Comparison of ENCODE assay signal across 24 cellular contexts in the genomic region with DNA sequence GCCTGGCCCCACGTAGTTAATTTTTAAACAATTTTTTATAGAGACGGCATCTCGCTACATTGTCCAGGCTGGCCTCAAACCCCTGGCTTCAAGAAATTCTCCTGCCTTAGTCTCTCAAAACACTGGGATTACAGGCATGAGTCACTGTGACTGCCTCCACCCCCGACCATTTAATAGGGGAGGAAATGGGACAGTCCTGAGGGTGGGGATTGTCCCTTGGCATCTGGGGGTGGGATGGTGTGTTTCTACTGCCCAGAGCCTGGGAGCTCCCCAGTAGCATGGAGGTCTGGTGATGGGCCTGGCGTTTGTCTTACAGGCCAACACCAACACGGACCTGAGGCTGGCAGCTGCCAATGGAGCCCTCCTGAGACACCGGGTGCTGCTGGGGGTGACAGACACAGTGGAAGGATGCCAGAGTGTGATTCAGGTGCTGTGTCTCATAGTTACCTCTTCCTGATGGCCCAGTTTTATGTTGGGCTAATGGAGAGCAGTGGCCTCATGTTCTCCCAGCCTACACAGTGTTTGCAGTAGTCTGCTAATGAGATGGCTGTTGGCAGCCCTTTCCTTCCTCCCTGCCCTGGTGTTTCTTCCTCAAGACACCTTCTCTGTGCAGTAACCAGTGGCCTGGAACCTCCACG. TPM values are rescaled to one million over a fixed set of nuclear protein-coding genes. Genes with fewer than 3 reads are reported as not detected.
DNase-seq lines count a peak whose midpoint lies in the region; ATAC-seq and TF ChIP-seq lines count a peak whose summit lies in the region.
"Had no signal": no experiment of that assay in that cellular context is flagged by ENCODE, and none has a peak within 500 bp of the region (broad histone marks: within the 10 kb centered on the region; RNA-seq: fewer than 3 reads in every experiment).

No MANE protein-coding gene starts in this region.

- H3K9ac ChIP-seq in mammary epithelial cell (ENCODE audit: insufficient read depth, low read length): no peak overlapping the region
- no peak overlapping the region for H3K9ac ChIP-seq in Karpas-422 (ENCODE audit: low read length)

- H3K4me3 ChIP-seq in mammary epithelial cell (replicated peaks in 1 of 3; ENCODE audit: insufficient read depth in 1 of 3, low read depth in 2 of 3, low read length in 3 of 3) (no peak overlapping the region), breast epithelium (no peak overlapping the region), Karpas-422 (ENCODE audit: low read length) (no peak overlapping the region)
- H3K4me3 ChIP-seq: SK-N-MC had no signal

- no peak overlapping the region for H3K27ac ChIP-seq in mammary epithelial cell (ENCODE audit: insufficient read depth, low read depth, low read length)
- no peak overlapping the region for H3K27ac ChIP-seq in breast epithelium
- H3K27ac ChIP-seq in Karpas-422 (ENCODE audit: low read length): no peak overlapping the region
- H3K27ac ChIP-seq: SK-N-MC had no signal

- H3K36me3 ChIP-seq in mammary epithelial cell (ENCODE audit: insufficient read depth, low read length) (peaks cover 4% of the 10 kb centered on the region), breast epithelium (peaks cover 3% of the 10 kb centered on the region), Karpas-422 (ENCODE audit: insufficient read depth, low read length) (peaks cover 14% of the 10 kb centered on the region)

- H3K27me3 Mint-ChIP-seq in activated T-helper 17 cell treated with anti-CD3 and anti-CD28 coated beads, Interleukin-2, amount 50 U/mL, for 72 hours: no peaks in the 10 kb centered on the region
- H3K27me3 Mint-ChIP-seq: CD4-positive, CD25-positive, alpha-beta regulatory T cell had no signal

- dilution Hi-C loops in mammary epithelial cell (cut with HindIII; ENCODE audit: low sequenced_read_pairs): no loop called here

- peaks cover 91% of the 10 kb centered on the region for H3K36me3 Mint-ChIP-seq in activated T-helper 17 cell treated with anti-CD3 and anti-CD28 coated beads, Interleukin-2, amount 50 U/mL, for 72 hours (ENCODE audit: low read depth)
- H3K36me3 Mint-ChIP-seq in stimulated activated effector memory CD8-positive, alpha-beta T cell treated with anti-CD3 and anti-CD28 coated beads, Interleukin-12 subunit alpha, Interleukin-12 subunit beta, amount 100 ng/mL, for 72 hours: peaks cover 77% of the 10 kb centered on the region

- TF ChIP-seq CTCF in mammary epithelial cell (conservative IDR thresholded peaks at IDR 0.05 in 1 of 2, IDR thresholded peaks at IDR 0.05 in 1 of 2; ENCODE audit: extremely low read depth in 1 of 2, insufficient read depth in 1 of 2, low read depth in 1 of 2, low read length in 2 of 2): no peak
- TF ChIP-seq CTCF in breast epithelium (IDR thresholded peaks at IDR 0.05): no peak

- intact Hi-C loops in mammary epithelial cell (cut with micrococcal nuclease) (no loop called here), breast epithelium (cut with DNase I; ENCODE audit: low total_unique reads) (no loop called here)

- peaks cover 13% of the 10 kb centered on the region for H3K4me1 ChIP-seq in mammary epithelial cell (ENCODE audit: insufficient read depth, low read length)
- H3K4me1 ChIP-seq in breast epithelium: no peaks in the 10 kb centered on the region
- H3K4me1 ChIP-seq in Karpas-422 (ENCODE audit: low read length): no peaks in the 10 kb centered on the region

- no peak overlapping the region for H3K4me3 Mint-ChIP-seq in activated T-helper 17 cell treated with anti-CD3 and anti-CD28 coated beads, Interleukin-2, amount 50 U/mL, for 72 hours
- no peak overlapping the region for H3K4me3 Mint-ChIP-seq in stimulated activated effector memory CD8-positive, alpha-beta T cell treated with anti-CD3 and anti-CD28 coated beads, Interleukin-12 subunit alpha, Interleukin-12 subunit beta, amount 100 ng/mL, for 72 hours
- H3K4me3 Mint-ChIP-seq: CD4-positive, CD25-positive, alpha-beta regulatory T cell; H9; HFFc6 had no signal

- H3K4me2 ChIP-seq in mammary epithelial cell (ENCODE audit: insufficient read depth, low read depth, low read length): no peak overlapping the region
- H3K4me2 ChIP-seq in Karpas-422 (ENCODE audit: low read depth, low read length, poor library complexity, severe bottlenecking): no peak overlapping the region

- H2AFZ ChIP-seq in mammary epithelial cell (ENCODE audit: low read depth, low read length): no peak overlapping the region
- no peak overlapping the region for H2AFZ ChIP-seq in Karpas-422 (ENCODE audit: low read length)

- CTCF ChIA-PET in mammary epithelial cell (lab: Charles Lee; ENCODE audit: low non-redundant PET): no interaction called here

- H3K79me2 ChIP-seq in mammary epithelial cell (ENCODE audit: insufficient read depth, low read length) (no peaks in the 10 kb centered on the region), Karpas-422 (ENCODE audit: low read length) (no peaks in the 10 kb centered on the region)

- peak; percentile 20 for DNase-seq in mammary epithelial cell
- DNase-seq in breast epithelium (ENCODE audit: low spot score in 2 of 2): no peak
- peak; percentile 31 for DNase-seq in Karpas-422
- no peak for DNase-seq in stimulated activated effector memory CD8-positive, alpha-beta T cell treated with anti-CD3 and anti-CD28 coated beads, Interleukin-12 subunit alpha, Interleukin-12 subunit beta, amount 100 ng/mL, for 72 hours (ENCODE audit: low spot score in 2 of 2)
- DNase-seq in SKM-1 (lab: John Stamatoyannopoulos, UW; ENCODE audit: unreplicated experiment): no peak
- DNase-seq: CD4-positive, CD25-positive, alpha-beta regulatory T cell; H9; HFFc6; KG1; MV-4-11; NCI-H1105 treated with DMSO at 0.1 percent for 48 hours; NCI-H2081; NCI-H2171; NCI-H345; NCI-H524; NCI-H774; OCI-M1; RPMI8226; SHP77 treated with DMSO at 0.1 percent for 48 hours had no signal

- WGBS in mammary epithelial cell (ENCODE audit: low coverage, missing lambda C conversion rate): 80% methylated on average over 5 of the region's 8 CpGs

- no peaks in the 10 kb centered on the region for H4K20me1 ChIP-seq in mammary epithelial cell (ENCODE audit: insufficient read depth, low read length)
- no peaks in the 10 kb centered on the region for H4K20me1 ChIP-seq in Karpas-422 (ENCODE audit: insufficient read depth, low read depth, low read length)

- H3K9me3 Mint-ChIP-seq in activated T-helper 17 cell treated with anti-CD3 and anti-CD28 coated beads, Interleukin-2, amount 50 U/mL, for 72 hours: no peaks in the 10 kb centered on the region
- H3K9me3 Mint-ChIP-seq in stimulated activated effector memory CD8-positive, alpha-beta T cell treated with anti-CD3 and anti-CD28 coated beads, Interleukin-12 subunit alpha, Interleukin-12 subunit beta, amount 100 ng/mL, for 72 hours: no peaks in the 10 kb centered on the region
- H3K9me3 Mint-ChIP-seq: H9, HFFc6 had no signal

- in situ Hi-C loops in mammary epithelial cell (cut with MboI; ENCODE audit: low sequenced_read_pairs in 2 of 2): no loop called here

- H3K27me3 ChIP-seq in mammary epithelial cell (ENCODE audit: insufficient read depth, low read length) (no peaks in the 10 kb centered on the region), breast epithelium (no peaks in the 10 kb centered on the region), Karpas-422 (ENCODE audit: low read length) (no peaks in the 10 kb centered on the region)

- H3K9me3 ChIP-seq in mammary epithelial cell (replicated peaks; ENCODE audit: insufficient read depth, low read length): no peaks in the 10 kb centered on the region
- no peaks in the 10 kb centered on the region for H3K9me3 ChIP-seq in breast epithelium
- H3K9me3 ChIP-seq in Karpas-422 (ENCODE audit: low read length): no peaks in the 10 kb centered on the region

- H3K27ac Mint-ChIP-seq in activated T-helper 17 cell treated with anti-CD3 and anti-CD28 coated beads, Interleukin-2, amount 50 U/mL, for 72 hours: peak overlapping the region; percentile 78
- H3K27ac Mint-ChIP-seq in stimulated activated effector memory CD8-positive, alpha-beta T cell treated with anti-CD3 and anti-CD28 coated beads, Interleukin-12 subunit alpha, Interleukin-12 subunit beta, amount 100 ng/mL, for 72 hours: peak overlapping the region; percentile 29
- H3K27ac Mint-ChIP-seq: HFFc6 had no signal

- H3K9me2 ChIP-seq in Karpas-422 (replicated peaks; ENCODE audit: insufficient read depth, low read length): no peaks in the 10 kb centered on the region

- no TSS peak for BruUV-seq in mammary epithelial cell (replicated peaks; lab: Mats Ljungman, UMichigan)

- no peaks in the 10 kb centered on the region for H3K4me1 Mint-ChIP-seq in activated T-helper 17 cell treated with anti-CD3 and anti-CD28 coated beads, Interleukin-2, amount 50 U/mL, for 72 hours
- H3K4me1 Mint-ChIP-seq in stimulated activated effector memory CD8-positive, alpha-beta T cell treated with anti-CD3 and anti-CD28 coated beads, Interleukin-12 subunit alpha, Interleukin-12 subunit beta, amount 100 ng/mL, for 72 hours: peaks cover 6% of the 10 kb centered on the region
- H3K4me1 Mint-ChIP-seq: H9 had no signal

- no peak for TF ChIP-seq POLR2A in breast epithelium (IDR thresholded peaks at IDR 0.05)

- peak; percentile 86 for ATAC-seq in activated T-helper 17 cell treated with anti-CD3 and anti-CD28 coated beads, Interleukin-2, amount 50 U/mL, for 72 hours (replicated peaks)
- ATAC-seq in stimulated activated effector memory CD8-positive, alpha-beta T cell treated with anti-CD3 and anti-CD28 coated beads, Interleukin-12 subunit alpha, Interleukin-12 subunit beta, amount 100 ng/mL, for 72 hours: no peak
- no peak for ATAC-seq in HG02973 (IDR thresholded peaks at IDR 0.05; ENCODE audit: unreplicated experiment)
- ATAC-seq in HG02852 (IDR thresholded peaks at IDR 0.05; ENCODE audit: unreplicated experiment): no peak

RNA-seq across cellular contexts. Expression of a gene that starts 22.5 kb away (rescaled TPM):
- total RNA-seq in mammary epithelial cell: 10 to 100 TPM in 1 of 2 donors, 1 to 10 TPM in 1; 9.3 to 13.2 TPM
- polyA plus RNA-seq in mammary epithelial cell: 5.6 TPM
- polyA minus RNA-seq in mammary epithelial cell: 4.6 TPM
- total RNA-seq in breast epithelium: 10 to 100 TPM; 12.8 to 21.3 (median 16.8) TPM
- total RNA-seq in Karpas-422 (2014; rRNA removed; shearing (Covaris generic); ENCODE audit: low replicate concordance): 21.1 and 29.7 TPM in 2 replicates
- total RNA-seq in activated T-helper 17 cell treated with anti-CD3 and anti-CD28 coated beads, Interleukin-2, amount 50 U/mL, for 72 hours: 10 to 100 TPM; 12.6 to 21.0 TPM

RNA-seq across cellular contexts. Expression of a gene that starts 24.0 kb away (rescaled TPM):
- total RNA-seq in mammary epithelial cell: not detected
- not detected for polyA plus RNA-seq in mammary epithelial cell
- not detected for polyA minus RNA-seq in mammary epithelial cell
- not detected for total RNA-seq in breast epithelium
- total RNA-seq in Karpas-422 (2014; rRNA removed; shearing (Covaris generic); ENCODE audit: low replicate concordance): not detected in 2 replicates
- not detected for total RNA-seq in activated T-helper 17 cell treated with anti-CD3 and anti-CD28 coated beads, Interleukin-2, amount 50 U/mL, for 72 hours
- total RNA-seq: CD4-positive, CD25-positive, alpha-beta regulatory T cell; H9; HFFc6 had no signal
- polyA plus RNA-seq: BJ; CD4-positive, CD25-positive, alpha-beta regulatory T cell had no signal

RNA-seq across cellular contexts. Expression of a gene that starts 46.0 kb away (rescaled TPM):
- total RNA-seq in mammary epithelial cell: 100 to 1,000 TPM in 1 of 2 donors, 10 to 100 TPM in 1; 99.6 to 130 TPM
- 102 TPM for polyA plus RNA-seq in mammary epithelial cell
- 84.9 TPM for polyA minus RNA-seq in mammary epithelial cell
- total RNA-seq in breast epithelium: 100 to 1,000 TPM; 151 to 240 (median 227) TPM
- 113 and 165 TPM in 2 replicates for total RNA-seq in Karpas-422 (2014; rRNA removed; shearing (Covaris generic); ENCODE audit: low replicate concordance)
- 10 to 100 TPM; 33.5 to 37.9 TPM for total RNA-seq in activated T-helper 17 cell treated with anti-CD3 and anti-CD28 coated beads, Interleukin-2, amount 50 U/mL, for 72 hours

RNA-seq across cellular contexts. Expression of a gene that starts 48.4 kb away (rescaled TPM):
- not detected for total RNA-seq in mammary epithelial cell
- polyA plus RNA-seq in mammary epithelial cell: not detected
- polyA minus RNA-seq in mammary epithelial cell: not detected
- not detected for total RNA-seq in breast epithelium
- not detected in 2 replicates for total RNA-seq in Karpas-422 (2014; rRNA removed; shearing (Covaris generic); ENCODE audit: low replicate concordance)
- under 1 TPM; 0.42 to 0.67 TPM for total RNA-seq in activated T-helper 17 cell treated with anti-CD3 and anti-CD28 coated beads, Interleukin-2, amount 50 U/mL, for 72 hours
- total RNA-seq: CD4-positive, CD25-positive, alpha-beta regulatory T cell; H9; HFFc6 had no signal
- polyA plus RNA-seq: BJ; CD4-positive, CD25-positive, alpha-beta regulatory T cell had no signal

Comparison
In these comparisons a context has a peak if more than half of its experiments do, and no peak if none do; other contexts are left out.
1. DNase-seq: peak in mammary epithelial cell (single experiment) and Karpas-422 (single experiment); none in breast epithelium (0 of 2), stimulated activated effector memory CD8-positive, alpha-beta T cell treated with anti-CD3 and anti-CD28 coated beads, Interleukin-12 subunit alpha, Interleukin-12 subunit beta, amount 100 ng/mL, for 72 hours (0 of 2) and SKM-1 (single experiment).